ENCODE assay signal across 10 cellular contexts in the genomic region with DNA sequence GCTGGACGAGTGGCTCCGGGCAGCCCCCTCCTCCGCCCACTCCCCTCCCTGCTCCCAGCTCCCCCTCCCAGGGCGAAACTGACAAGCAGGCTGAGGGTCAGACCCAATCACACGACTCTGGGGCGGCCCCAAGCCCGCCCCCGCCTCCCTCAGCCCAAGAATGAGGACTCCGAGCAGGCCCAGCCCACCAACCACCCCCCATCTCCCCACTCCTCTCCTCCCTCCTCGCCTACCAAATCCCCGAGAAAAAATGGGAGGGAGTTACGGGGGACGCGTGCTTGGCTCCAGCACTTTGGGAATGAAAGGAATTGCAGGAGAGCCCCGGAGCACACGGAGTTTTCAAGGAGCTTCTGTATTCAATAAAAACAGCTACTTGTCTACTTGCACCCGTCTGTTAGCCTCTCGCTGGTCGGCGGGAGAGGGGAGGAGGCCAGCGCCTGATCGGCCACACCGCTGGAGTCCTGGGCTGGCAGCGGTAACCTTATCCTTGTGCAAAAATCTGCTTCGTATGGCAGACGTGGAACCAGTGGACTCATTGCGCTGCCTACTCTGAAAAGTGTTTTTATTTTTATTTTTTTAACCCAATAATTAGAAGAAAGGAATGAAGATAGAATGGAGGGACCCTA. TPM values are rescaled to one million over a fixed set of nuclear protein-coding genes. Genes with fewer than 3 reads are reported as not detected.
DNase-seq lines count a peak whose midpoint lies in the region; ATAC-seq and TF ChIP-seq lines count a peak whose summit lies in the region.
"Had no signal": no experiment of that assay in that cellular context is flagged by ENCODE, and none has a peak within 500 bp of the region (broad histone marks: within the 10 kb centered on the region; RNA-seq: fewer than 3 reads in every experiment).

No MANE protein-coding gene starts in this region.

- no peaks in the 10 kb centered on the region for H3K36me3 ChIP-seq in GM23338 (ENCODE audit: insufficient read depth)

- H3F3A ChIP-seq in GM23338 (replicated peaks; ENCODE audit: low read depth): no peaks in the 10 kb centered on the region

- H3K4me1 Mint-ChIP-seq in GM23338 (peaks cover 24% of the 10 kb centered on the region), chondrocyte (ENCODE audit: low read depth) (peaks cover 56% of the 10 kb centered on the region)
- peaks cover 8% of the 10 kb centered on the region for H3K4me1 Mint-ChIP-seq in stimulated activated effector memory CD8-positive, alpha-beta T cell treated with anti-CD3 and anti-CD28 coated beads, Interleukin-12 subunit alpha, Interleukin-12 subunit beta, amount 100 ng/mL, for 72 hours

- H3K9me2 ChIP-seq in GM23338 (ENCODE audit: insufficient read depth): no peaks in the 10 kb centered on the region

- H3K79me2 ChIP-seq in GM23338 (replicated peaks; ENCODE audit: insufficient read depth): no peaks in the 10 kb centered on the region

- H3K27me3 Mint-ChIP-seq in GM23338 (ENCODE audit: insufficient read depth, low read depth, poor library complexity) (peaks cover 10% of the 10 kb centered on the region), chondrocyte (ENCODE audit: low read depth) (no peaks in the 10 kb centered on the region)

- 0 out of 2 replicates have a peak overlapping the region, but pooled peaks have one; percentile 8 for H3K27ac ChIP-seq in GM23338 (ENCODE audit: low read depth)

- ATAC-seq in GM23338 (peak; percentile 91), GM21723 (IDR thresholded peaks at IDR 0.05; ENCODE audit: unreplicated experiment) (no peak)
- no peak for ATAC-seq in stimulated activated effector memory CD8-positive, alpha-beta T cell treated with anti-CD3 and anti-CD28 coated beads, Interleukin-12 subunit alpha, Interleukin-12 subunit beta, amount 100 ng/mL, for 72 hours

- H3K27ac Mint-ChIP-seq in GM23338: no peak overlapping the region
- H3K27ac Mint-ChIP-seq in chondrocyte (ENCODE audit: unreplicated experiment): peak overlapping the region; percentile 83
- H3K27ac Mint-ChIP-seq in stimulated activated effector memory CD8-positive, alpha-beta T cell treated with anti-CD3 and anti-CD28 coated beads, Interleukin-12 subunit alpha, Interleukin-12 subunit beta, amount 100 ng/mL, for 72 hours: no peak overlapping the region

- H2AFZ ChIP-seq in GM23338: peak overlapping the region; percentile 93

- H3K36me3 Mint-ChIP-seq in GM23338 (ENCODE audit: low read depth) (no peaks in the 10 kb centered on the region), chondrocyte (ENCODE audit: low read depth) (no peaks in the 10 kb centered on the region)
- H3K36me3 Mint-ChIP-seq in stimulated activated effector memory CD8-positive, alpha-beta T cell treated with anti-CD3 and anti-CD28 coated beads, Interleukin-12 subunit alpha, Interleukin-12 subunit beta, amount 100 ng/mL, for 72 hours: no peaks in the 10 kb centered on the region

- DNase-seq in GM23338 (ENCODE audit: low spot score) (peak; percentile 89), chondrocyte (ENCODE audit: low spot score) (peak; percentile 79), islet precursor cell (peak; percentile 96), skeletal muscle cell (ENCODE audit: low read depth) (no peak), GM19240 (ENCODE audit: insufficient read length, low spot score) (no peak), AML-193 (lab: John Stamatoyannopoulos, UW) (no peak)
- DNase-seq in stimulated activated effector memory CD8-positive, alpha-beta T cell treated with anti-CD3 and anti-CD28 coated beads, Interleukin-12 subunit alpha, Interleukin-12 subunit beta, amount 100 ng/mL, for 72 hours (ENCODE audit: low spot score in 2 of 2): no peak
- DNase-seq: cerebellar nuclear complex, MV-4-11 had no signal

- peak overlapping the region; percentile 77 for H3K4me2 ChIP-seq in GM23338

- H3K4me1 ChIP-seq in GM23338 (ENCODE audit: insufficient read depth): peaks cover 18% of the 10 kb centered on the region

- peaks cover 8% of the 10 kb centered on the region for H3K27me3 ChIP-seq in GM23338 (ENCODE audit: insufficient read depth)

- TF ChIP-seq CTCF in GM23338 (conservative IDR thresholded peaks at IDR 0.05; ENCODE audit: low read depth in 2 of 2): no peak
- TF ChIP-seq CTCF in chondrocyte (IDR thresholded peaks at IDR 0.05): no peak

- no peaks in the 10 kb centered on the region for H4K20me1 ChIP-seq in GM23338 (replicated peaks; ENCODE audit: insufficient read depth)

- H3K9me3 Mint-ChIP-seq in GM23338 (no peaks in the 10 kb centered on the region), chondrocyte (ENCODE audit: low read depth) (no peaks in the 10 kb centered on the region)
- H3K9me3 Mint-ChIP-seq in stimulated activated effector memory CD8-positive, alpha-beta T cell treated with anti-CD3 and anti-CD28 coated beads, Interleukin-12 subunit alpha, Interleukin-12 subunit beta, amount 100 ng/mL, for 72 hours: peaks cover 3% of the 10 kb centered on the region

- H3K4me3 ChIP-seq in GM23338 (peak overlapping the region; percentile 88), skeletal muscle cell (ENCODE audit: low read depth, low read length) (peak overlapping the region; percentile 62)

- peak overlapping the region; percentile 91 for H3K4me3 Mint-ChIP-seq in GM23338
- peak overlapping the region; percentile 81 for H3K4me3 Mint-ChIP-seq in chondrocyte (ENCODE audit: unreplicated experiment)
- H3K4me3 Mint-ChIP-seq in stimulated activated effector memory CD8-positive, alpha-beta T cell treated with anti-CD3 and anti-CD28 coated beads, Interleukin-12 subunit alpha, Interleukin-12 subunit beta, amount 100 ng/mL, for 72 hours: no peak overlapping the region

TF ChIP-seq in GM23338, 12 proteins besides CTCF, POLR2A, EP300 and RAD21:
- TF ChIP-seq ZNF331 (CRISPR knock-in tag; IDR thresholded peaks at IDR 0.05; ENCODE audit: low read depth): no peak
- no peak for TF ChIP-seq EZH2phosphoT487 (IDR thresholded peaks at IDR 0.05; ENCODE audit: unreplicated experiment)
- peak; percentile 47 for TF ChIP-seq POLR2AphosphoS5 (IDR thresholded peaks at IDR 0.05; ENCODE audit: low read depth)

RNA-seq across cellular contexts. Expression of a gene that starts 0.3 kb away (rescaled TPM):
- 12.5 and 19.2 TPM in 2 replicates for total RNA-seq in GM23338 (2014; rRNA removed; shearing (Covaris generic))
- 10.3 and 12.3 TPM in 2 replicates for polyA plus RNA-seq in GM23338 (2016; fragmentation: Nextera tagmentation; extraction: Ambion mirVana)
- total RNA-seq in chondrocyte: 1,010 to 1,354 TPM (median 1,042 TPM) in 3 replicates

Comparison
In these comparisons a context has a peak if more than half of its experiments do, and no peak if none do; other contexts are left out.
1. DNase-seq: peak in GM23338 (single experiment), chondrocyte (single experiment) and islet precursor cell (single experiment); none in skeletal muscle cell (single experiment), GM19240 (single experiment), stimulated activated effector memory CD8-positive, alpha-beta T cell treated with anti-CD3 and anti-CD28 coated beads, Interleukin-12 subunit alpha, Interleukin-12 subunit beta, amount 100 ng/mL, for 72 hours (0 of 2) and AML-193 (0 of 2).
2. RNA of a gene that starts 0.3 kb away (total RNA-seq): 1,010 to 1,354 TPM in chondrocyte; 12.5 to 19.2 TPM in GM23338; every median in the first group is over 10 times any median in the second.